32 cellular contexts compared by ENCODE assay signal in genomic region chr12:7065073-7065623, GRCh38.
"Had no signal": no experiment of that assay in that cellular context is flagged by ENCODE, and none has a peak within 500 bp of the region (broad histone marks: within the 10 kb centered on the region; RNA-seq: fewer than 3 reads in every experiment).

No MANE protein-coding gene starts in this region.

- H3K9me3 ChIP-seq: ascending aorta, breast epithelium, colonic mucosa had no signal

- H3K4me3 Mint-ChIP-seq: activated CD8-positive, alpha-beta T cell treated with anti-CD3 and anti-CD28 coated beads for 36 hours; activated naive CD8-positive, alpha-beta T cell; activated T-cell treated with anti-CD3 and anti-CD28 coated beads, Interleukin-2, amount 50 U/mL, for 4 hours; activated T-helper 17 cell treated with anti-CD3 and anti-CD28 coated beads, Interleukin-2, amount 50 U/mL, for 72 hours; brain; dendritic cell treated with granulocyte-macrophage colony-stimulating factor and Interleukin-4, amounts not matched to agents 40 ng/mL and 50 ng/mL, for 4 days; endodermal cell; WTC11 had no signal

- H3K4me3 ChIP-seq: ascending aorta, cardiac muscle cell, colonic mucosa, dorsolateral prefrontal cortex had no signal

- H3K27ac Mint-ChIP-seq: activated CD8-positive, alpha-beta T cell treated with anti-CD3 and anti-CD28 coated beads for 36 hours; activated naive CD8-positive, alpha-beta T cell; activated T-helper 17 cell treated with anti-CD3 and anti-CD28 coated beads, Interleukin-2, amount 50 U/mL, for 72 hours; brain; dendritic cell treated with granulocyte-macrophage colony-stimulating factor and Interleukin-4, amounts not matched to agents 40 ng/mL and 50 ng/mL, for 4 days; endodermal cell; WTC11 had no signal

- FAIRE-seq: frontal cortex, TTC549 had no signal

- H3K4me1 ChIP-seq: breast epithelium, colonic mucosa had no signal

- H3K36me3 ChIP-seq: breast epithelium, cardiac muscle cell, colonic mucosa had no signal

- ATAC-seq: activated CD8-positive, alpha-beta T cell treated with anti-CD3 and anti-CD28 coated beads for 36 hours; activated T-cell treated with anti-CD3 and anti-CD28 coated beads, Interleukin-2, amount 50 U/mL, for 4 hours; activated T-helper 17 cell treated with anti-CD3 and anti-CD28 coated beads, Interleukin-2, amount 50 U/mL, for 72 hours; esophagus mucosa; WTC11 had no signal

- DNase-seq: activated CD4-positive, alpha-beta T cell treated with anti-CD3 and anti-CD28 coated beads for 1 hour; activated CD4-positive, alpha-beta T cell treated with anti-CD3 and anti-CD28 coated beads for 48 hours; activated CD4-positive, alpha-beta T cell treated with anti-CD3 and anti-CD28 coated beads, Interleukin-2, amount 50 U/mL, for 1 hour; activated CD4-positive, alpha-beta T cell treated with anti-CD3 and anti-CD28 coated beads, Interleukin-2, amount 50 U/mL, for 48 hours; activated CD8-positive, alpha-beta memory T cell treated with anti-CD3 and anti-CD28 coated beads for 24 hours; activated CD8-positive, alpha-beta T cell treated with anti-CD3 and anti-CD28 coated beads for 36 hours; activated effector memory CD4-positive, alpha-beta T cell treated with Interleukin-2 at 50 U/mL for 16 hours; activated gamma-delta T cell treated with Interleukin-2 at 50 U/mL for 16 hours; activated naive CD4-positive, alpha-beta T cell treated with anti-CD3 and anti-CD28 coated beads, Interleukin-2, amount 50 U/mL, for 16 hours; activated naive CD4-positive, alpha-beta T cell treated with Interleukin-2 at 50 U/mL for 16 hours; activated T-cell treated with anti-CD3 and anti-CD28 coated beads, Interleukin-2, amount 50 U/mL, for 4 hours; central memory CD4-positive, alpha-beta T cell; cerebellar nuclear complex; colonic mucosa; dorsolateral prefrontal cortex; effector memory CD4-positive, alpha-beta T cell; endodermal cell; foreskin fibroblast; head of caudate nucleus; T-helper 2 cell had no signal

- H3K27me3 Mint-ChIP-seq: activated naive CD8-positive, alpha-beta T cell had no signal

- H3K36me3 Mint-ChIP-seq: activated naive CD8-positive, alpha-beta T cell; brain; WTC11 had no signal

- H3K27ac ChIP-seq: ascending aorta, breast epithelium, cardiac muscle cell, colonic mucosa, dorsolateral prefrontal cortex, VCaP had no signal

- H3K4me1 Mint-ChIP-seq: activated T-helper 17 cell treated with anti-CD3 and anti-CD28 coated beads, Interleukin-2, amount 50 U/mL, for 72 hours had no signal

- H3K27me3 ChIP-seq: ascending aorta, breast epithelium, cardiac muscle cell, colonic mucosa, dorsolateral prefrontal cortex had no signal

- H3K9me3 Mint-ChIP-seq: activated CD8-positive, alpha-beta T cell treated with anti-CD3 and anti-CD28 coated beads for 36 hours; activated T-cell treated with anti-CD3 and anti-CD28 coated beads, Interleukin-2, amount 50 U/mL, for 4 hours; activated T-helper 17 cell treated with anti-CD3 and anti-CD28 coated beads, Interleukin-2, amount 50 U/mL, for 72 hours; brain; dendritic cell treated with granulocyte-macrophage colony-stimulating factor and Interleukin-4, amounts not matched to agents 40 ng/mL and 50 ng/mL, for 4 days; endodermal cell; WTC11 had no signal
